8 cellular contexts compared by ENCODE assay signal in the genomic region with DNA sequence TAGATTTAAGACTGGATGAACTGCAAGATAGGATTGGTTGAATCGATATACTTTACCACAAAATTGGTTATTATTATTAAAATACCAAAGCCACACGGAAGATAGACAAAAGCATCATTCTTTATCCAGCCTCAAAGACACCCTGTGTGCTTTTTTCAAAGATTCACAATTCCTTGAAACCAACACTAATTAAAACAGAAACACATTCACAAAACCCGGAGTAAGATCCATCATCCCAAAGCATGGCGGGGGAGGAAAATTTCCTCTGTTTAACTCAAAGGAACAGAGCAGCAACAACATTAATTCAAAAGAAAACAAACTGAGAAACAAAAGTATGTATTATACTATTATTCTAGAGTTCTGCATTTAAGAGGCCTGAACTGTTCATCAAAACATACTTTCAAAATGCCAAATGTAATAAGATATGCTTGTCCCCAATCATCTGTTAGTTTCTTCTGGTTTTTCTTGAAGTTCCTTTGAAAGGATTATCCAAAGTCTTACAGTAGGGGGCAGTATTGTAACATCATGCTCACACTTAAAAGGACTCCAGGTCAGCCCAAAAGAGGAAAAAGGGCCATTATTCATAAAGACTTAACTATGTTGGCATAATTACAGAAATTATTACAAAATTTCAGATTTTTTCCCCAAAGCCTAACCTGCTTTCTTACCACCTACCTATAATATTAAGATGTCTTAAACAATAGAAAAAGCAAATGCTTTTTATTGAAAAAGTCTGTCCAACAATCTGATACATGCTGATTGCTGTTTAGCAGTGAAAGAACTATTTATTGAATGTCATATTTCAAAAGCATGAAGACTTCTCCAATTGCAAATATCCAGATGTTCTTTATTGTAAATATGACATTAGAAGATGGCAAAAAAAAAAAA.
DNase-seq lines count a peak whose midpoint lies in the region; ATAC-seq and TF ChIP-seq lines count a peak whose summit lies in the region.

No MANE protein-coding gene starts in this region.

- ATAC-seq in GM19455 (IDR thresholded peaks at IDR 0.05; ENCODE audit: unreplicated experiment) = peak; percentile 61

- no peaks in the 10 kb centered on the region for H3K36me3 ChIP-seq in SJSA1

- peak; percentile 49 for DNase-seq in CMK (ENCODE audit: low read depth)
- DNase-seq in NCI-H1092 treated with DMSO at 0.1 percent for 48 hours (lab: John Stamatoyannopoulos, UW) = peak; percentile 65
- DNase-seq in SJSA1 (ENCODE audit: low read depth in 1 of 2, low spot score in 2 of 2) = peak in 1 of 2 experiments; percentile 76
- peak; percentile 95 for DNase-seq in fibroblast of pulmonary artery (ENCODE audit: low read depth)
- DNase-seq in non-pigmented ciliary epithelial cell (ENCODE audit: low read depth) = peak; percentile 55
- no peak for DNase-seq in stimulated activated CD4-positive, alpha-beta T cell treated with anti-CD3 and anti-CD28 coated beads, Interleukin-12 subunit alpha, Interleukin-12 subunit beta, amount 100 ng/mL, for 4 hours
- no peak for DNase-seq in stimulated activated CD4-positive, alpha-beta T cell treated with anti-CD3 and anti-CD28 coated beads, Interleukin-4, amount 100 ng/mL, for 1 hour

- H3K27me3 ChIP-seq in SJSA1 (replicated peaks) = no peaks in the 10 kb centered on the region; the same call in 1 of the 2 replicates

- peaks cover 8% of the 10 kb centered on the region; the same call in 1 of the 2 replicates for H3K4me1 ChIP-seq in SJSA1 (replicated peaks)

- peak; percentile 69 for TF ChIP-seq CTCF in fibroblast of pulmonary artery (IDR thresholded peaks at IDR 0.05; ENCODE audit: low read length, missing control alignments)

- no peak overlapping the region for H3K27ac ChIP-seq in SJSA1

- H3K4me3 ChIP-seq in SJSA1 (peak overlapping the region; percentile 10; the same call in 1 of the 2 replicates), fibroblast of pulmonary artery (replicated peaks; ENCODE audit: low read depth, low read length) (no peak overlapping the region)

- H3K9me3 ChIP-seq in SJSA1 (replicated peaks) = no peaks in the 10 kb centered on the region

Comparison
In these comparisons a context has a peak if more than half of its experiments do, and no peak if none do; other contexts are left out.
1. DNase-seq: peak in CMK (single experiment), NCI-H1092 treated with DMSO at 0.1 percent for 48 hours (single experiment), fibroblast of pulmonary artery (single experiment) and non-pigmented ciliary epithelial cell (single experiment); none in stimulated activated CD4-positive, alpha-beta T cell treated with anti-CD3 and anti-CD28 coated beads, Interleukin-12 subunit alpha, Interleukin-12 subunit beta, amount 100 ng/mL, for 4 hours (single experiment) and stimulated activated CD4-positive, alpha-beta T cell treated with anti-CD3 and anti-CD28 coated beads, Interleukin-4, amount 100 ng/mL, for 1 hour (single experiment).